9 cellular contexts compared by ENCODE assay signal in the genomic region with DNA sequence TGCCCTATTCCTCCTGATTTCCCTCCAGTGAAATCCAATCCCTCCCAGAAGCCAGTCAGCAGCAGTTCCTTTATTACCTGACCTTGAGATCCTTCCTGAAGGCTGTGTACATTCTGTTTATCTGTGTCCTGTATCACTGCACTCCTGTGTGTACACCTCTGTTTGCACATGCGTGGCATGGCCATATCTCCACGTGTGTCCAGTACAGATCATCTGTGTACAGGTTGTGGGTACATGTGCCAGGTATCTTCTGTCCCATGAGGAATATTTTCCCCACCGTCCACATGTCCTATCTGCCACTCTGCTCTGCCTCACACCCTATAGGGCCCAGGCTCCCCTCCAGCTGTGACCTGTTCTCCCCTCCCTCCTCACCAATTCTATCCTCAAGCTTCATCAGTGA. TPM values are rescaled to one million over a fixed set of nuclear protein-coding genes. Genes with fewer than 3 reads are reported as not detected.
DNase-seq lines count a peak whose midpoint lies in the region; ATAC-seq and TF ChIP-seq lines count a peak whose summit lies in the region.
"Had no signal": no experiment of that assay in that cellular context is flagged by ENCODE, and none has a peak within 500 bp of the region (broad histone marks: within the 10 kb centered on the region; RNA-seq: fewer than 3 reads in every experiment).

No MANE protein-coding gene starts in this region.

- H3K36me3 ChIP-seq in DND-41 (ENCODE audit: insufficient read depth, low read length) (peaks cover 61% of the 10 kb centered on the region), Panc1 (ENCODE audit: control insufficient read depth, insufficient read depth, low read length) (peaks cover 21% of the 10 kb centered on the region), esophagus muscularis mucosa (peaks cover 40 to 51% (median 49%) of the 10 kb centered on the region in 4 donors)

- BruUV-seq in Panc1 (replicated peaks; lab: Mats Ljungman, UMichigan), result no TSS peak

- ATAC-seq in DND-41 (ENCODE audit: insufficient read depth, low read depth), result no peak
- no peak for ATAC-seq in Panc1
- no peak for ATAC-seq in sciatic nerve
- no peak for ATAC-seq in HG02798 (IDR thresholded peaks at IDR 0.05; ENCODE audit: poor library complexity, unreplicated experiment)
- ATAC-seq in HG03095 (IDR thresholded peaks at IDR 0.05; ENCODE audit: unreplicated experiment), result no peak
- ATAC-seq in GM21381 (IDR thresholded peaks at IDR 0.05; ENCODE audit: unreplicated experiment), result no peak

- TF ChIP-seq CTCF in DND-41 (IDR thresholded peaks at IDR 0.05; ENCODE audit: borderline replicate concordance, extremely low read depth, low read length, poor library complexity, severe bottlenecking), result no peak
- TF ChIP-seq CTCF in Panc1 (IDR thresholded peaks at IDR 0.05), result no peak
- TF ChIP-seq CTCF in esophagus muscularis mucosa (IDR thresholded peaks at IDR 0.05), result no peak

- no peak overlapping the region for H3K4me3 ChIP-seq in DND-41 (ENCODE audit: low read depth in 1 of 2, low read length in 2 of 2)
- no peak overlapping the region for H3K4me3 ChIP-seq in Panc1 (ENCODE audit: low read depth in 2 of 2, low read length in 2 of 2)
- peak overlapping the region in 2 of 4 donors; percentile 2 to 97 for H3K4me3 ChIP-seq in esophagus muscularis mucosa

- peaks cover 61% of the 10 kb centered on the region for H3K79me2 ChIP-seq in DND-41 (ENCODE audit: insufficient read depth, low read length)

- DNase-seq in DND-41, result no peak
- no peak for DNase-seq in Panc1 (ENCODE audit: low read depth, low spot score)
- no peak for DNase-seq in esophagus muscularis mucosa (ENCODE audit: extremely low spot score)
- DNase-seq in sciatic nerve (ENCODE audit: low spot score), result peak; percentile 21
- DNase-seq in GDM1 (lab: John Stamatoyannopoulos, UW), result no peak
- DNase-seq: NCI-H69 had no signal

- no peak for TF ChIP-seq POLR2A in esophagus muscularis mucosa (IDR thresholded peaks at IDR 0.05; ENCODE audit: low read depth)

- in situ Hi-C loops in Panc1 (cut with HindIII; ENCODE audit: low pct_unique_long_range_greater_than_20kb, low sequenced_read_pairs), result no loop called here

- peaks cover 25% of the 10 kb centered on the region for H4K20me1 ChIP-seq in DND-41 (ENCODE audit: insufficient read depth, low read length)

- H3K27ac ChIP-seq in DND-41 (ENCODE audit: low read length) (peak overlapping the region; percentile 61), Panc1 (ENCODE audit: low read length) (peak overlapping the region; percentile 23; the same call in 1 of the 2 replicates), esophagus muscularis mucosa (replicated peaks in 1 of 4) (peak overlapping the region; percentile 88 to 96 (median 94))

- no peak overlapping the region for H2AFZ ChIP-seq in DND-41 (ENCODE audit: low read depth, low read length)

- intact Hi-C loops in Panc1 (cut with micrococcal nuclease; ENCODE audit: unreplicated experiment), result no loop called here
- intact Hi-C loops in esophagus muscularis mucosa (cut with DNase I), result loop anchor here (5.0 kb wide), 1 partner anchor 34 kb away; no protein-coding TSS in a partner anchor
- intact Hi-C loops in sciatic nerve (cut with DNase I), result no loop called here

- no peak for TF ChIP-seq EP300 in esophagus muscularis mucosa (IDR thresholded peaks at IDR 0.05)

- 46% methylated on average over 3 of the region's 3 CpGs for WGBS in esophagus muscularis mucosa

- H3K27me3 ChIP-seq in DND-41 (ENCODE audit: insufficient read depth, low read length, poor library complexity), result no peaks in the 10 kb centered on the region
- H3K27me3 ChIP-seq in Panc1 (ENCODE audit: control insufficient read depth, insufficient read depth, low read length), result no peaks in the 10 kb centered on the region
- H3K27me3 ChIP-seq in esophagus muscularis mucosa, result no peaks in the 10 kb centered on the region

- H3K4me2 ChIP-seq in DND-41 (ENCODE audit: insufficient read depth, low read length), result peak overlapping the region; percentile 79

- POLR2A ChIA-PET in Panc1 (lab: Charles Lee), result no interaction called here

- H3K9ac ChIP-seq in DND-41 (ENCODE audit: low read depth, low read length), result peak overlapping the region; percentile 6; the same call in 1 of the 2 replicates

- CTCF ChIA-PET in Panc1 (lab: Charles Lee), result no interaction called here

- H3K4me1 ChIP-seq in DND-41 (ENCODE audit: insufficient read depth, low read length), result peaks cover 43% of the 10 kb centered on the region
- H3K4me1 ChIP-seq in Panc1 (ENCODE audit: control insufficient read depth, insufficient read depth, low read length), result peaks cover 21% of the 10 kb centered on the region
- peaks cover 35 to 53% (median 47%) of the 10 kb centered on the region in 4 donors for H3K4me1 ChIP-seq in esophagus muscularis mucosa

- H3K9me3 ChIP-seq in DND-41 (ENCODE audit: insufficient read depth, low read length, severe bottlenecking) (no peaks in the 10 kb centered on the region), Panc1 (ENCODE audit: control insufficient read depth, insufficient read depth, low read depth, low read length) (no peaks in the 10 kb centered on the region), esophagus muscularis mucosa (no peaks in the 10 kb centered on the region)

RNA-seq across cellular contexts. Expression of a gene that starts 2.8 kb away (rescaled TPM):
- 81.2 TPM for total RNA-seq in Panc1 (2021; ENCODE audit: unreplicated experiment)
- 51.3 TPM for polyA plus RNA-seq in Panc1 (2012; ENCODE audit: insufficient read length)
- total RNA-seq in esophagus muscularis mucosa, result 10 to 100 TPM; 41.1 to 58.2 (median 49.6) TPM
- 106 TPM for total RNA-seq in sciatic nerve

RNA-seq across cellular contexts. Expression of a gene that starts 3.6 kb away (rescaled TPM):
- total RNA-seq in Panc1 (2021; ENCODE audit: unreplicated experiment) (5.0 TPM), esophagus muscularis mucosa (1 to 10 TPM in 2 of 4 donors, under 1 TPM in 2; 0.78 to 1.7 (median 1.2) TPM), sciatic nerve (2.5 TPM)
- polyA plus RNA-seq in Panc1 (2012; ENCODE audit: insufficient read length), result 6.1 TPM

RNA-seq across cellular contexts. Expression of a gene that starts 9.0 kb away (rescaled TPM):
- total RNA-seq in Panc1 (2021; ENCODE audit: unreplicated experiment) (2.7 TPM), esophagus muscularis mucosa (1 to 10 TPM; 4.3 to 8.7 (median 8.2) TPM), sciatic nerve (5.6 TPM)
- polyA plus RNA-seq in Panc1 (2012; ENCODE audit: insufficient read length), result 6.3 TPM

RNA-seq across cellular contexts. Expression of a gene that starts 14.0 kb away (rescaled TPM):
- total RNA-seq in Panc1 (2021; ENCODE audit: unreplicated experiment) (8.1 TPM), esophagus muscularis mucosa (10 to 100 TPM; 16.1 to 25.7 (median 20.9) TPM), sciatic nerve (31.7 TPM)
- polyA plus RNA-seq in Panc1 (2012; ENCODE audit: insufficient read length), result 2.2 TPM

RNA-seq across cellular contexts. Expression of a gene that starts 20.2 kb away (rescaled TPM):
- total RNA-seq in Panc1 (2021; ENCODE audit: unreplicated experiment) (0.46 TPM), esophagus muscularis mucosa (under 1 TPM; under 0.01 to 0.17 (median 0.12) TPM), sciatic nerve (0.22 TPM)
- polyA plus RNA-seq in Panc1 (2012; ENCODE audit: insufficient read length), result 0.42 TPM

Comparison
In these comparisons a context has a peak if more than half of its experiments do, and no peak if none do; other contexts are left out.
1. H3K27ac ChIP-seq: peak in every context shown above with its lines; median percentile 94 in esophagus muscularis mucosa; 61 in DND-41; 23 in Panc1.